Comparison of ENCODE assay signal across 9 cellular contexts in the genomic region with DNA sequence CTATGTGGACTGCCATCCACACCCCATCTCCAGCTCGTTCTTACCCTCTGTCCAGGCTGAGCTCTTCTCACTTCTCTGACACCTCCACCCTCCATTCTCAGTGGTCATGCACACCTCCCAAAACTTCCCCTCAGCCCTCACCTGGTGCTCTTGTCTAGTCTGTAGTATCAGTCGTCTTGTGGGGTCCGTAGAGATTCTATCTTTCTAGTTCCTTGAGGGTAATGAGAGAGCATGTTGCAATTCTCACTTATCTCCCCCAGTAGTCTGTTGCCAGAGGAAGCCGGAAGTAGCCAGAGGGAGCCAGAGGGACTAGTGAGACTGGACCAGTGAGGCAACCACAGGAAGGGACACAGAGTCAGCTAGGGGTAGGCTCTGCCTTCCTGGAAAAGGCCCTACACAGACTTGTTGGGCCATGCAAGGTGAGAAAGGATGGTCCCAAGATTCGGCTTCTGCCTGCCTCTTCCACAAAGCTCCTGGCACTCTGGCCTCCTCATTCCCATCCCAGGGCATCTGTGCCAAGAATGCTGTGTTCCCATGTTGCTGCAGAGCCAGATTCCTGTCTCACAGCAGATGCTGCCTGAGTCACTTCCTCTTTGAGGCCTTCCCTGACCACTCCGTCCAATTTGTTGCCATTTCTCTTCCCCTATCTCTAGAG. TPM values are rescaled to one million over a fixed set of nuclear protein-coding genes. Genes with fewer than 3 reads are reported as not detected.
DNase-seq lines count a peak whose midpoint lies in the region; ATAC-seq, FAIRE-seq and TF ChIP-seq lines count a peak whose summit lies in the region.
"Had no signal": no experiment of that assay in that cellular context is flagged by ENCODE, and none has a peak within 500 bp of the region (broad histone marks: within the 10 kb centered on the region; RNA-seq: fewer than 3 reads in every experiment).

No MANE protein-coding gene starts in this region.

- H3K36me3 ChIP-seq in BE2C, result no peaks in the 10 kb centered on the region
- H3K36me3 ChIP-seq in K562 (ENCODE audit: control insufficient read depth, insufficient read depth, low read length), result no peaks in the 10 kb centered on the region
- H3K36me3 ChIP-seq in lung (ENCODE audit: control insufficient read depth in 2 of 2, insufficient read depth in 2 of 2, low read length in 2 of 2), result no peaks in the 10 kb centered on the region
- H3K36me3 ChIP-seq: heart right ventricle had no signal

- peak; percentile 78 for FAIRE-seq in K562 (lab: Jason Lieb, UNC)

- peak overlapping the region; percentile 86 for H2AFZ ChIP-seq in K562 (ENCODE audit: low read depth, low read length)

- H3K4me3 ChIP-seq in BE2C (ENCODE audit: low read depth, low read length) (no peak overlapping the region), K562 (no peak overlapping the region), lung (no peak overlapping the region)
- H3K4me3 ChIP-seq: heart right ventricle had no signal

- TF ChIP-seq EP300 in Ishikawa (IDR thresholded peaks at IDR 0.05; ENCODE audit: borderline replicate concordance) (no peak), K562 (IDR thresholded peaks at IDR 0.05; ENCODE audit: low read length) (0 out of 2 replicates have a peak, but pooled peaks have one; percentile 32)

- TF ChIP-seq CTCF in BE2C (IDR thresholded peaks at IDR 0.05; ENCODE audit: low read depth, low read length) (0 out of 2 replicates have a peak, but pooled peaks have one; percentile 9), K562 (IDR thresholded peaks at IDR 0.05 in 2 of 3, conservative IDR thresholded peaks at IDR 0.05 in 1 of 3; ENCODE audit: insufficient read depth in 2 of 3, low read depth in 1 of 3, low read length in 3 of 3) (peak in 2 of 3 experiments; percentile 13 to 29; a peak in 1 of 6 replicates), lung (IDR thresholded peaks at IDR 0.05; ENCODE audit: control extremely low read depth, extremely low read depth) (no peak)

- in situ Hi-C loops in K562 (cut with MboI), result no loop called here

- H3K9ac ChIP-seq in K562 (ENCODE audit: insufficient read depth in 1 of 2, low read depth in 2 of 2, low read length in 2 of 2), result peak overlapping the region in 1 of 2 experiments; percentile 35; a peak in 1 of 4 replicates

- intact Hi-C loops in K562 (cut with micrococcal nuclease), result loop anchor here (5.0 kb wide), 1 partner anchor 50 kb away; the partner anchor contains the start of gene DUSP5

- no peaks in the 10 kb centered on the region for H3K9me3 ChIP-seq in BE2C
- H3K9me3 ChIP-seq in K562 (replicated peaks; ENCODE audit: control insufficient read depth, insufficient read depth, low read depth, low read length), result no peaks in the 10 kb centered on the region
- H3K9me3 ChIP-seq in lung (ENCODE audit: control insufficient read depth in 2 of 2, insufficient read depth in 1 of 2, low read length in 1 of 2), result no peaks in the 10 kb centered on the region
- H3K9me3 ChIP-seq: heart right ventricle had no signal

- H3K4me2 ChIP-seq in K562 (ENCODE audit: insufficient read depth, low read length), result peak overlapping the region; percentile 51

- WGBS in K562 (ENCODE audit: insufficient coverage, low coverage, missing lambda C conversion rate), result 14% methylated on average over 6 of the region's 6 CpGs
- 38 to 61% methylated on average over 6 of the region's 6 CpGs for whole genome bisulfite sequencing in lung, 2 donors

- H3K27me3 ChIP-seq in BE2C (no peaks in the 10 kb centered on the region), K562 (ENCODE audit: control insufficient read depth in 2 of 2, insufficient read depth in 2 of 2, low read length in 2 of 2) (no peaks in the 10 kb centered on the region), lung (ENCODE audit: control insufficient read depth, insufficient read depth) (no peaks in the 10 kb centered on the region)
- H3K27me3 ChIP-seq: heart right ventricle had no signal

- CTCF ChIA-PET in K562 (lab: Yijun Ruan, JAX; ENCODE audit: low intra/inter-chr PET ratio), result no interaction called here

- no peaks in the 10 kb centered on the region for H4K20me1 ChIP-seq in K562 (replicated peaks; ENCODE audit: control insufficient read depth, insufficient read depth, low read length)

- no peaks in the 10 kb centered on the region for H3K9me1 ChIP-seq in K562 (ENCODE audit: control insufficient read depth, insufficient read depth, low read length)

- no peak for TF ChIP-seq POLR2A in K562 (conservative IDR thresholded peaks at IDR 0.05)

- POLR2A ChIA-PET in K562 (lab: Yijun Ruan, JAX), result interaction anchor here (0.6 kb wide), 1 partner anchor 111 kb away, joined by 3 read pairs; no protein-coding TSS in a partner anchor

- H3K27ac ChIP-seq in K562 (ENCODE audit: extremely low read depth, low read depth, low read length), result no peak overlapping the region
- H3K27ac ChIP-seq in lung (ENCODE audit: low read depth in 1 of 2, low read length in 1 of 2), result peak overlapping the region in 1 of 2 donors; percentile 16

- no TSS peak for BruUV-seq in K562 (replicated peaks; lab: Mats Ljungman, UMichigan)

- TF ChIP-seq RAD21 in Ishikawa (IDR thresholded peaks at IDR 0.05; ENCODE audit: low read depth), result no peak
- TF ChIP-seq RAD21 in K562 (CRISPR knock-in tag; conservative IDR thresholded peaks at IDR 0.05 in 1 of 2, IDR thresholded peaks at IDR 0.05 in 1 of 2), result peak in 1 of 2 experiments; percentile 27; a peak in 1 of 4 replicates

- no peaks in the 10 kb centered on the region for H3K79me2 ChIP-seq in K562 (ENCODE audit: control insufficient read depth, insufficient read depth, low read length)

- H3K4me1 ChIP-seq in BE2C (peaks cover 12% of the 10 kb centered on the region), K562 (replicated peaks in 1 of 2; ENCODE audit: control insufficient read depth in 2 of 2, insufficient read depth in 2 of 2, low read length in 2 of 2) (peaks cover 0 to 13% of the 10 kb centered on the region in 2 experiments; a peak in 4 of 5 replicates), lung (ENCODE audit: control insufficient read depth in 2 of 2, insufficient read depth in 2 of 2, low read length in 2 of 2) (peaks cover 0 to 6% of the 10 kb centered on the region in 2 donors)

- no peak for DNase-seq in BE2C
- DNase-seq in K562 (ENCODE audit: extremely low read depth in 1 of 4, low spot score in 3 of 4), result peak in 2 of 4 experiments; percentile 56 to 64
- no peak for DNase-seq in lung (ENCODE audit: low spot score)
- DNase-seq in NCI-H128 (lab: John Stamatoyannopoulos, UW; ENCODE audit: unreplicated experiment), result no peak
- DNase-seq in retina, result no peak
- DNase-seq in putamen (ENCODE audit: low spot score), result no peak
- no peak for DNase-seq in NCI-H2029 treated with DMSO at 0.1 percent for 48 hours (lab: John Stamatoyannopoulos, UW)

- peak; percentile 86 for ATAC-seq in K562
- ATAC-seq in lung (ENCODE audit: insufficient read depth, low FRiP score), result peak; percentile 72

TF ChIP-seq in Ishikawa, 13 proteins besides CTCF, POLR2A, EP300 and RAD21 (continues in another document):
- TF ChIP-seq MAX (IDR thresholded peaks at IDR 0.05) (no peak), TAF1 (IDR thresholded peaks at IDR 0.05; ENCODE audit: low read depth) (no peak), FOXM1 (IDR thresholded peaks at IDR 0.05; ENCODE audit: borderline replicate concordance, low read depth) (no peak), CEBPB (IDR thresholded peaks at IDR 0.05) (no peak)

TF ChIP-seq in K562, 482 proteins besides CTCF, POLR2A, EP300 and RAD21 (continues in another document):
- peak; percentile 52; the same call in 1 of the 2 replicates for TF ChIP-seq SMARCC2 (IDR thresholded peaks at IDR 0.05; ENCODE audit: low read depth)
- peak; percentile 4; the same call in 1 of the 2 replicates for TF ChIP-seq TAL1 (IDR thresholded peaks at IDR 0.05)
- TF ChIP-seq BRCA1 (IDR thresholded peaks at IDR 0.05), result no peak
- no peak for TF ChIP-seq BRCA1 (CRISPR knock-in tag; IDR thresholded peaks at IDR 0.05)
- no peak for TF ChIP-seq YY1 (IDR thresholded peaks at IDR 0.05; ENCODE audit: borderline replicate concordance in 1 of 3, control insufficient read depth in 1 of 3, extremely low read depth in 1 of 3, insufficient read depth in 3 of 3, insufficient read length in 1 of 3, insufficient replicate concordance in 2 of 3, low read depth in 1 of 3, low read length in 2 of 3)
- no peak for TF ChIP-seq MAZ (CRISPR knock-in tag; conservative IDR thresholded peaks at IDR 0.05 in 1 of 2, IDR thresholded peaks at IDR 0.05 in 1 of 2)
- no peak for TF ChIP-seq CBX2 (IDR thresholded peaks at IDR 0.05; ENCODE audit: insufficient read depth, low read length, poor library complexity, severe bottlenecking)
- TF ChIP-seq NFE2L1 (tag; IDR thresholded peaks at IDR 0.05; ENCODE audit: borderline replicate concordance, low read depth), result no peak
- no peak for TF ChIP-seq NBN (IDR thresholded peaks at IDR 0.05; ENCODE audit: low read depth)
- no peak for TF ChIP-seq RCOR1 (IDR thresholded peaks at IDR 0.05; ENCODE audit: borderline replicate concordance in 1 of 2, low read depth in 2 of 2, low read length in 2 of 2)
- 0 out of 2 replicates have a peak, but pooled peaks have one; percentile 28 for TF ChIP-seq ATF7 (IDR thresholded peaks at IDR 0.05)

RNA-seq across cellular contexts. Expression of gene DUSP5, which starts 50.6 kb away (rescaled TPM):
- polyA plus RNA-seq in BE2C (2012; ENCODE audit: insufficient read depth, insufficient read length, low read depth), result 7.1 TPM
- 4.3 and 7.9 TPM in 2 replicates for total RNA-seq in K562 (2011; cell fraction: chromatin; rRNA removed; ENCODE audit: low replicate concordance)
- 4.7 and 6.2 TPM in 2 replicates for total RNA-seq in K562 (2011; cell fraction: nucleolus; rRNA removed)
- total RNA-seq in K562 (2011; cell fraction: nucleoplasm; rRNA removed), result 3.0 and 4.0 TPM in 2 replicates
- total RNA-seq in K562 (2014; rRNA removed), result 1.4 and 2.8 TPM in 2 replicates
- total RNA-seq in K562 (2014; rRNA removed; fragmentation: Illumina TruSeq; extraction: Trizol), result 2.2 and 2.3 TPM in 2 replicates
- total RNA-seq in K562 (2015; rRNA removed; fragmentation: Illumina TruSeq; extraction: Trizol), result 2.0 and 2.4 TPM in 2 replicates
- 3.4 and 3.5 TPM in 2 replicates for total RNA-seq in K562 (2021)
- 2.5 and 3.4 TPM in 2 replicates for polyA plus RNA-seq in K562 (2011; rRNA removed)
- 2.9 and 4.8 TPM in 2 replicates for polyA plus RNA-seq in K562 (2011; cell fraction: cytosol; rRNA removed)
- polyA plus RNA-seq in K562 (2011; cell fraction: nucleus; rRNA removed), result 3.3 and 6.1 TPM in 2 replicates
- polyA plus RNA-seq in K562 (2012), result 4.0 and 6.8 TPM in 2 replicates
- 2.4 TPM in 2 replicates for polyA plus RNA-seq in K562 (2014; fragmentation: Illumina TruSeq; extraction: Trizol)
- polyA plus RNA-seq in K562 (2014; fragmentation: Nextera tagmentation; extraction: Ambion mirVana), result under 1 TPM; 0.49 to 0.71 TPM
- 1.5 and 1.9 TPM in 2 replicates for polyA plus RNA-seq in K562 (2014; rRNA removed)
- 5.1 and 10.5 TPM in 2 replicates for polyA minus RNA-seq in K562 (2011; rRNA and poly(A)+ RNA removed)
- 5.7 and 12.0 TPM in 2 replicates for polyA minus RNA-seq in K562 (2011; cell fraction: cytosol; rRNA and poly(A)+ RNA removed)
- polyA minus RNA-seq in K562 (2011; cell fraction: nucleus; rRNA and poly(A)+ RNA removed), result 3.2 and 4.7 TPM in 2 replicates
- 10 to 100 TPM; 10.3 to 13.5 TPM for total RNA-seq in lung
- polyA plus RNA-seq in lung, result 10 to 100 TPM; 12.3 to 16.4 TPM
